In genomic region chr1:230328342-230329015, GRCh38 we compare ENCODE assay signal across 18 cellular contexts.
DNase-seq lines count a peak whose midpoint lies in the region; ATAC-seq and TF ChIP-seq lines count a peak whose summit lies in the region.
"Had no signal": no experiment of that assay in that cellular context is flagged by ENCODE, and none has a peak within 500 bp of the region (broad histone marks: within the 10 kb centered on the region; RNA-seq: fewer than 3 reads in every experiment).

No MANE protein-coding gene starts in this region.

- no peak overlapping the region for H3K27ac ChIP-seq in psoas muscle
- H3K27ac ChIP-seq: body of pancreas, vagina, WERI-Rb-1 had no signal

- no peaks in the 10 kb centered on the region for H3K36me3 Mint-ChIP-seq in activated CD4-positive, alpha-beta T cell treated with anti-CD3 and anti-CD28 coated beads, Interleukin-2, amount 10 ng/mL, durations not matched to agents 24 days and 14 days (ENCODE audit: low read depth)
- no peaks in the 10 kb centered on the region for H3K36me3 Mint-ChIP-seq in activated naive CD8-positive, alpha-beta T cell treated with anti-CD3 and anti-CD28 coated beads for 36 hours
- H3K36me3 Mint-ChIP-seq: activated CD8-positive, alpha-beta memory T cell treated with anti-CD3 and anti-CD28 coated beads, Interleukin-2, amount 10 ng/mL, durations not matched to agents 7 days and 5 days; immature natural killer cell had no signal

- H3K9me3 ChIP-seq in psoas muscle (no peaks in the 10 kb centered on the region), BE2C (no peaks in the 10 kb centered on the region)
- H3K9me3 ChIP-seq: body of pancreas, vagina had no signal

- no peak overlapping the region for H3K4me3 ChIP-seq in psoas muscle
- H3K4me3 ChIP-seq in BE2C (ENCODE audit: low read depth, low read length): no peak overlapping the region
- H3K4me3 ChIP-seq: body of pancreas, vagina had no signal

- H3K4me1 ChIP-seq in psoas muscle (no peaks in the 10 kb centered on the region), BE2C (no peaks in the 10 kb centered on the region)
- H3K4me1 ChIP-seq: vagina had no signal

- no peak overlapping the region for H3K4me3 Mint-ChIP-seq in activated CD4-positive, alpha-beta T cell treated with anti-CD3 and anti-CD28 coated beads, Interleukin-2, amount 10 ng/mL, durations not matched to agents 24 days and 14 days
- H3K4me3 Mint-ChIP-seq in activated naive CD8-positive, alpha-beta T cell treated with anti-CD3 and anti-CD28 coated beads for 36 hours: no peak overlapping the region
- H3K4me3 Mint-ChIP-seq: activated CD8-positive, alpha-beta memory T cell treated with anti-CD3 and anti-CD28 coated beads, Interleukin-2, amount 10 ng/mL, durations not matched to agents 7 days and 5 days; immature natural killer cell had no signal

- TF ChIP-seq CTCF in psoas muscle (IDR thresholded peaks at IDR 0.05) (no peak), BE2C (IDR thresholded peaks at IDR 0.05; ENCODE audit: low read depth, low read length) (no peak), GM10266 (IDR thresholded peaks at IDR 0.05; ENCODE audit: control insufficient read depth, insufficient read depth, low read depth, missing control alignments) (no peak)

- no peak for DNase-seq in activated CD4-positive, alpha-beta T cell treated with anti-CD3 and anti-CD28 coated beads, Interleukin-2, amount 10 ng/mL, durations not matched to agents 24 days and 14 days
- no peak for DNase-seq in activated CD4-positive, alpha-beta T cell treated with anti-CD3 and anti-CD28 coated beads for 1 hour
- DNase-seq in HT1080 (ENCODE audit: low read depth): peak; percentile 82
- DNase-seq in activated naive CD8-positive, alpha-beta T cell treated with anti-CD3 and anti-CD28 coated beads for 36 hours: no peak
- no peak for DNase-seq in psoas muscle
- DNase-seq in BE2C: no peak
- no peak for DNase-seq in GM10266 (ENCODE audit: extremely low spot score)
- no peak for DNase-seq in stimulated activated CD4-positive, alpha-beta T cell treated with anti-CD3 and anti-CD28 coated beads, Interleukin-12 subunit alpha, Interleukin-12 subunit beta, amount 100 ng/mL, for 4 hours
- DNase-seq: activated naive CD4-positive, alpha-beta T cell; body of pancreas; dermis blood vessel endothelial cell; immature natural killer cell; IMR-90; NCI-H2081; NCI-H69; WERI-Rb-1 had no signal

- H3K4me1 Mint-ChIP-seq in activated CD4-positive, alpha-beta T cell treated with anti-CD3 and anti-CD28 coated beads, Interleukin-2, amount 10 ng/mL, durations not matched to agents 24 days and 14 days: peaks cover 7% of the 10 kb centered on the region
- H3K4me1 Mint-ChIP-seq in activated naive CD8-positive, alpha-beta T cell treated with anti-CD3 and anti-CD28 coated beads for 36 hours: peaks cover 4% of the 10 kb centered on the region

- peak in 3 of 4 donors; percentile 23 to 56 (median 35) for ATAC-seq in psoas muscle
- ATAC-seq: body of pancreas had no signal

- H3K36me3 ChIP-seq in psoas muscle (ENCODE audit: insufficient read depth in 1 of 2, low read depth in 1 of 2) (no peaks in the 10 kb centered on the region), BE2C (no peaks in the 10 kb centered on the region; the same call in 1 of the 2 replicates)
- H3K36me3 ChIP-seq: vagina had no signal

- H3K9me3 Mint-ChIP-seq in activated CD4-positive, alpha-beta T cell treated with anti-CD3 and anti-CD28 coated beads, Interleukin-2, amount 10 ng/mL, durations not matched to agents 24 days and 14 days: no peaks in the 10 kb centered on the region
- H3K9me3 Mint-ChIP-seq in activated naive CD8-positive, alpha-beta T cell treated with anti-CD3 and anti-CD28 coated beads for 36 hours: no peaks in the 10 kb centered on the region
- H3K9me3 Mint-ChIP-seq: immature natural killer cell had no signal

- H3K27ac Mint-ChIP-seq in activated CD4-positive, alpha-beta T cell treated with anti-CD3 and anti-CD28 coated beads, Interleukin-2, amount 10 ng/mL, durations not matched to agents 24 days and 14 days: peak overlapping the region; percentile 54
- H3K27ac Mint-ChIP-seq in activated naive CD8-positive, alpha-beta T cell treated with anti-CD3 and anti-CD28 coated beads for 36 hours: peak overlapping the region; percentile 1
- H3K27ac Mint-ChIP-seq: activated CD8-positive, alpha-beta memory T cell treated with anti-CD3 and anti-CD28 coated beads, Interleukin-2, amount 10 ng/mL, durations not matched to agents 7 days and 5 days; immature natural killer cell had no signal

- H3K27me3 Mint-ChIP-seq in activated CD4-positive, alpha-beta T cell treated with anti-CD3 and anti-CD28 coated beads, Interleukin-2, amount 10 ng/mL, durations not matched to agents 24 days and 14 days: no peaks in the 10 kb centered on the region
- peaks cover 4% of the 10 kb centered on the region for H3K27me3 Mint-ChIP-seq in activated naive CD8-positive, alpha-beta T cell treated with anti-CD3 and anti-CD28 coated beads for 36 hours

- 76 to 89% (median 84%) methylated on average over 7 of the region's 7 CpGs for WGBS in psoas muscle, 3 donors

- intact Hi-C loops in activated CD4-positive, alpha-beta T cell treated with anti-CD3 and anti-CD28 coated beads, Interleukin-2, amount 10 ng/mL, durations not matched to agents 24 days and 14 days (cut with micrococcal nuclease): no loop called here
- intact Hi-C loops in psoas muscle (cut with DNase I): no loop called here

- H3K27me3 ChIP-seq in psoas muscle (ENCODE audit: insufficient read depth in 3 of 3, low read length in 2 of 3) (no peaks in the 10 kb centered on the region), BE2C (no peaks in the 10 kb centered on the region)
- H3K27me3 ChIP-seq: body of pancreas, vagina had no signal
